In genomic region chr9:33193818-33194217, GRCh38 we compare ENCODE assay signal across 25 cellular contexts. TPM values are rescaled to one million over a fixed set of nuclear protein-coding genes. Genes with fewer than 3 reads are reported as not detected.
DNase-seq lines count a peak whose midpoint lies in the region; ATAC-seq and TF ChIP-seq lines count a peak whose summit lies in the region.
"Had no signal": no experiment of that assay in that cellular context is flagged by ENCODE, and none has a peak within 500 bp of the region (broad histone marks: within the 10 kb centered on the region; RNA-seq: fewer than 3 reads in every experiment).

No MANE protein-coding gene starts in this region.

- no peak overlapping the region for H3K9ac ChIP-seq in HCT116 (ENCODE audit: low read length)
- H3K9ac ChIP-seq: KMS-11 had no signal

- H3K36me3 ChIP-seq in HCT116 (ENCODE audit: control insufficient read depth in 1 of 2, insufficient read depth in 2 of 2, low read length in 2 of 2): no peaks in the 10 kb centered on the region
- no peaks in the 10 kb centered on the region for H3K36me3 ChIP-seq in thoracic aorta
- H3K36me3 ChIP-seq: HAP-1 had no signal

- POLR2A ChIA-PET in HCT116 (lab: Charles Lee): no interaction called here

- no peaks in the 10 kb centered on the region for H4K20me1 ChIP-seq in HCT116 (ENCODE audit: insufficient read depth)

- TF ChIP-seq RAD21 in HCT116 (IDR thresholded peaks at IDR 0.05; ENCODE audit: low read depth): no peak

- RAD21 ChIA-PET in HCT116 (lab: Charles Lee; ENCODE audit: low non-redundant PET in 1 of 2, low total read pairs in 2 of 2, uncharacterized antibody in 2 of 2, unreplicated experiment in 2 of 2): no interaction called here

- DNase-seq in HCT116 (ENCODE audit: low read depth, low spot score) (no peak), amniotic epithelial cell (ENCODE audit: low read depth) (peak; percentile 51), foreskin keratinocyte (peak; percentile 80 to 82), thoracic aorta (ENCODE audit: low spot score) (no peak), left cardiac atrium (no peak), DMS153 treated with DMSO at 0.1 percent for 48 hours (lab: John Stamatoyannopoulos, UW; ENCODE audit: unreplicated experiment) (no peak), NCI-H2081 treated with DMSO at 0.1 percent for 48 hours (lab: John Stamatoyannopoulos, UW) (no peak), cardiac septum (ENCODE audit: low spot score) (no peak)
- DNase-seq: Caco-2; CD4-positive, alpha-beta memory T cell; IMR-90; NCI-H1105; NCI-H146; NCI-H2029; NCI-H226; NCI-H510A treated with DMSO at 0.1 percent for 48 hours; NCI-H774; SHP77 had no signal

- H3K4me1 ChIP-seq in HCT116 (ENCODE audit: control insufficient read depth in 1 of 2, insufficient read depth in 2 of 2, low read length in 2 of 2) (peaks cover 2 to 7% of the 10 kb centered on the region in 2 experiments; a peak in 3 of 4 replicates), foreskin keratinocyte (peaks cover 13% of the 10 kb centered on the region), thoracic aorta (ENCODE audit: control insufficient read depth in 1 of 2, low read depth in 2 of 2) (peaks cover 27 to 79% of the 10 kb centered on the region in 2 donors)
- H3K4me1 ChIP-seq: A549, Caco-2 had no signal

- CTCF ChIA-PET in HCT116 (lab: Charles Lee): no interaction called here

- no peak overlapping the region for H3K4me2 ChIP-seq in HCT116 (ENCODE audit: low read length)
- H3K4me2 ChIP-seq: A549, GM23338, KMS-11 had no signal

- H3K27ac ChIP-seq in HCT116 (ENCODE audit: low read depth, low read length) (no peak overlapping the region), foreskin keratinocyte (no peak overlapping the region), thoracic aorta (peak overlapping the region; percentile 22 to 61)
- H3K27ac ChIP-seq: A549, KMS-11 had no signal

- ATAC-seq in HCT116 (no peak; the same call in 1 of the 2 replicates), foreskin keratinocyte (peak; percentile 87), thoracic aorta (ENCODE audit: insufficient number of reproducible peaks, low FRiP score, low read depth) (no peak), left cardiac atrium (no peak)
- ATAC-seq: A549, GM23338 had no signal

- H3K27me3 ChIP-seq in HCT116 (ENCODE audit: insufficient read depth, low read length) (no peaks in the 10 kb centered on the region), foreskin keratinocyte (no peaks in the 10 kb centered on the region), thoracic aorta (replicated peaks; ENCODE audit: insufficient read depth) (no peaks in the 10 kb centered on the region)

- no peaks in the 10 kb centered on the region for H3K9me2 ChIP-seq in HCT116 (ENCODE audit: insufficient read depth)

- H3K4me3 ChIP-seq in HCT116 (replicated peaks in 1 of 2; ENCODE audit: low read depth in 1 of 2, low read length in 2 of 2) (no peak overlapping the region), thoracic aorta (no peak overlapping the region)
- H3K4me3 ChIP-seq: A549, GM23338, HAP-1, SK-N-MC had no signal

- H3K79me2 ChIP-seq in HCT116 (ENCODE audit: insufficient read depth, low read length): no peaks in the 10 kb centered on the region

- H2AFZ ChIP-seq in HCT116 (ENCODE audit: low read depth, low read length, poor library complexity, severe bottlenecking): no peak overlapping the region
- H2AFZ ChIP-seq: GM23338 had no signal

- intact Hi-C loops in HCT116 (cut with micrococcal nuclease): no loop called here
- intact Hi-C loops in left cardiac atrium (cut with DNase I): no loop called here
- intact Hi-C loops in cardiac septum (cut with DNase I): no loop called here

- no peak for TF ChIP-seq CTCF in HCT116 (IDR thresholded peaks at IDR 0.05 in 2 of 3, conservative IDR thresholded peaks at IDR 0.05 in 1 of 3; ENCODE audit: borderline replicate concordance in 1 of 3, insufficient read depth in 1 of 3, low read depth in 2 of 3, low read length in 2 of 3)
- no peak for TF ChIP-seq CTCF in foreskin keratinocyte (conservative IDR thresholded peaks at IDR 0.05)
- TF ChIP-seq CTCF in thoracic aorta (IDR thresholded peaks at IDR 0.05): no peak

- BruUV-seq in HCT116 (replicated peaks; lab: Mats Ljungman, UMichigan): no TSS peak

- TF ChIP-seq POLR2A in HCT116 (IDR thresholded peaks at IDR 0.05; ENCODE audit: borderline replicate concordance, extremely low read depth, insufficient read depth, insufficient read length): no peak

- no peaks in the 10 kb centered on the region for H3K9me3 ChIP-seq in HCT116 (ENCODE audit: control insufficient read depth in 1 of 2, insufficient read depth in 1 of 2, low read depth in 1 of 2, low read length in 2 of 2)
- H3K9me3 ChIP-seq in thoracic aorta: no peaks in the 10 kb centered on the region
- H3K9me3 ChIP-seq: A549, Caco-2, HAP-1 had no signal

TF ChIP-seq in HCT116, 20 proteins besides CTCF, POLR2A, EP300 and RAD21:
- TF ChIP-seq FOSL1 (IDR thresholded peaks at IDR 0.05; ENCODE audit: low read depth) (peak; percentile 32; the same call in 1 of the 2 replicates), JUND (IDR thresholded peaks at IDR 0.05) (peak; percentile 39; the same call in 1 of the 2 replicates), ATF3 (IDR thresholded peaks at IDR 0.05) (no peak)
TF ChIP-seq in HCT116: peak in this region for 2.

RNA-seq across cellular contexts. Expression of gene B4GALT1, which starts 26.7 kb away (rescaled TPM):
- total RNA-seq in HCT116 (2021; ENCODE audit: unreplicated experiment): 31.4 TPM
- 20.3 and 21.6 TPM in 2 replicates for polyA plus RNA-seq in HCT116 (2012)
- total RNA-seq in foreskin keratinocyte: 61.8 and 83.6 TPM in 2 replicates
- 55.4 and 62.0 TPM in 2 replicates for polyA plus RNA-seq in foreskin keratinocyte
- total RNA-seq in thoracic aorta: 10 to 100 TPM; 59.4 to 86.6 TPM
- total RNA-seq in left cardiac atrium: 100 to 1,000 TPM in 1 of 2 donors, 10 to 100 TPM in 1; 49.5 to 107 TPM
- total RNA-seq in cardiac septum: 35.7 TPM

RNA-seq across cellular contexts. Expression of gene SPINK4, which starts 46.1 kb away (rescaled TPM):
- not detected for total RNA-seq in HCT116 (2021; ENCODE audit: unreplicated experiment)
- polyA plus RNA-seq in HCT116 (2012): not detected in 2 replicates
- total RNA-seq in foreskin keratinocyte: not detected in 2 replicates
- polyA plus RNA-seq in foreskin keratinocyte: not detected in 2 replicates
- total RNA-seq in thoracic aorta: not detected
- total RNA-seq in left cardiac atrium: not detected
- total RNA-seq in cardiac septum: not detected
- total RNA-seq: CD4-positive, alpha-beta memory T cell; GM23338; IMR-90; OCI-LY7 had no signal
- polyA plus RNA-seq: A549; BJ; CD4-positive, alpha-beta memory T cell; GM23338; IMR-90 had no signal

Comparison
In these comparisons a context has a peak if more than half of its experiments do, and no peak if none do; other contexts are left out.
1. DNase-seq: peak in amniotic epithelial cell (single experiment) and foreskin keratinocyte (2 of 2); none in HCT116 (single experiment), thoracic aorta (single experiment), left cardiac atrium (single experiment), DMS153 treated with DMSO at 0.1 percent for 48 hours (single experiment), NCI-H2081 treated with DMSO at 0.1 percent for 48 hours (single experiment) and cardiac septum (single experiment).
2. H3K27ac ChIP-seq: peak in thoracic aorta (2 of 2); none in HCT116 (single experiment) and foreskin keratinocyte (single experiment).